Comparison of ENCODE assay signal across 12 cellular contexts in the genomic region with DNA sequence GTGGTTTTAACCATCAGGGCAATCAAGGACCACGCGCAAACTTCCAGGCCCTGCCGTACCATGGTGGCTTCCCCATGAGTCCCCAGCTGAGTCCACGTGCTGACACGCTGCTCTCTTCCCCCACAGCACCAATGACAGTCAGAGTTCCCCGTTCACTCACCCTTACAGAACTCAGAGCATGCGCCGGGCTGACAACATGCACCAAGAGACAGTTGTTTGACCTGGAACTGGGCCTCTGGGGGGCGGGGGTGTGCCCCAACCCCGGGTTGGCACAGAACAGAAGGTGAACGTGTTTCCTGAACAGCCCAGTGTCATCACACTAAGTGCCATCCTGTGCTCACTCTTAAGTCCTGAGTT. TPM values are rescaled to one million over a fixed set of nuclear protein-coding genes. Genes with fewer than 3 reads are reported as not detected.
A peak's percentile ranks its signal among the peaks of the same experiment; 100 is the strongest.
DNase-seq lines count a peak whose midpoint lies in the region; ATAC-seq lines count a peak whose summit lies in the region.
"Had no signal": no experiment of that assay in that cellular context is flagged by ENCODE, and none has a peak within 500 bp of the region (broad histone marks: within the 10 kb centered on the region; RNA-seq: fewer than 3 reads in every experiment).

No MANE protein-coding gene starts in this region.

- H3K36me3 ChIP-seq in SJCRH30, result no peaks in the 10 kb centered on the region

- H3K27me3 ChIP-seq in SJCRH30, result no peaks in the 10 kb centered on the region

- H3K9me3 ChIP-seq in SJCRH30 (replicated peaks), result no peaks in the 10 kb centered on the region

- no peak overlapping the region for H3K27ac ChIP-seq in SJCRH30

- H3K4me3 ChIP-seq in SJCRH30, result no peak overlapping the region

- ATAC-seq in GM19023 (IDR thresholded peaks at IDR 0.05; ENCODE audit: unreplicated experiment) (peak; percentile 59), HG03442 (IDR thresholded peaks at IDR 0.05; ENCODE audit: unreplicated experiment) (peak; percentile 63), left lobe of liver (peak; percentile 25)
- ATAC-seq: HCT116, WTC11 had no signal

- peak; percentile 67 for DNase-seq in Ammon's horn (ENCODE audit: low spot score)
- peak; percentile 58 for DNase-seq in left lobe of liver (ENCODE audit: low spot score)
- DNase-seq in LoVo (ENCODE audit: low spot score), result no peak
- no peak for DNase-seq in ecto neural progenitor cell (ENCODE audit: low spot score)
- no peak for DNase-seq in A172 (ENCODE audit: low spot score)
- no peak for DNase-seq in SJCRH30
- DNase-seq: cortex of kidney, NCI-H1930 had no signal

- H3K4me1 ChIP-seq in SJCRH30, result no peaks in the 10 kb centered on the region

RNA-seq across cellular contexts. Expression of gene IRF2, which starts 29.4 kb away (rescaled TPM):
- 30.5 TPM for total RNA-seq in left lobe of liver
- total RNA-seq in A172 (2014; rRNA removed; shearing (Covaris generic)), result 22.6 and 25.8 TPM in 2 replicates
- total RNA-seq in SJCRH30 (2014; rRNA removed; shearing (Covaris generic)), result 6.1 and 6.5 TPM in 2 replicates

Comparison
In these comparisons a context has a peak if more than half of its experiments do, and no peak if none do; other contexts are left out.
1. DNase-seq: peak in Ammon's horn (single experiment) and left lobe of liver (single experiment); none in LoVo (single experiment), ecto neural progenitor cell (single experiment), A172 (single experiment) and SJCRH30 (0 of 2).
2. Peak in every context shown above with its lines, with median percentiles within 50 percentile points of each other: ATAC-seq.